Comparison of ENCODE assay signal across 1 cellular context in genomic region chr10:43077421-43078171, GRCh38.
TF ChIP-seq lines count a peak whose summit lies in the region.

No MANE protein-coding gene starts in this region.

TF ChIP-seq in HEK293, 187 proteins besides CTCF, POLR2A, EP300 and RAD21 (continued from another document):
- TF ChIP-seq ZNF449 (tag by site-specific recombination; IDR thresholded peaks at IDR 0.05): no peak
- TF ChIP-seq KLF9 (tag by site-specific recombination; IDR thresholded peaks at IDR 0.05; ENCODE audit: low read depth): no peak
- no peak for TF ChIP-seq ZNF488 (tag by site-specific recombination; IDR thresholded peaks at IDR 0.05)
- no peak for TF ChIP-seq ZNF76 (tag by site-specific recombination; IDR thresholded peaks at IDR 0.05; ENCODE audit: borderline replicate concordance, low read depth)
- TF ChIP-seq ZNF544 (tag by site-specific recombination; IDR thresholded peaks at IDR 0.05): no peak
- no peak for TF ChIP-seq ZNF239 (tag by site-specific recombination; IDR thresholded peaks at IDR 0.05)
